In the genomic region with DNA sequence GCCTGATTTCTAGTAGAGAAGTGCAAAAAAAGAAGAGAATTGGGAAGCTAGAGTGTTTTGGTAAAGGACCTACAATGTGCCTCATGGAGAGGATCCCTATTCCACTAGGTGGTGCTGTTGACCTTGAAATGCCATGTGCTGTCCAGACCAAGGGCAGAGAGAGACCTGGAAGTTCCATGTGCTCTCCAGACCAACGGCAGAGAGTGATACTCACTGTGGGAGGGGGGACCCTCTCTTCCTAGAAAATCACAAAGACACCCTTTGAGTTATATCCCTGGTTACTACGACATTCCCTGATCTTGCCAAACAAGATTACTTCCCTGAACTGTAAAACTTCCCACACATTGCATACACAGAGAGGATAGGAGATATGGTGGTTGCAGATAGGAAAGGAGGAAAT, we compare ENCODE assay signal across 9 cellular contexts.
A peak's percentile ranks its signal among the peaks of the same experiment; 100 is the strongest.
DNase-seq lines count a peak whose midpoint lies in the region; ATAC-seq and TF ChIP-seq lines count a peak whose summit lies in the region.
"Had no signal": no experiment of that assay in that cellular context is flagged by ENCODE, and none has a peak within 500 bp of the region (broad histone marks: within the 10 kb centered on the region; RNA-seq: fewer than 3 reads in every experiment).

No MANE protein-coding gene starts in this region.

- H2AFZ ChIP-seq in HCT116 (ENCODE audit: low read depth, low read length, poor library complexity, severe bottlenecking), result peak overlapping the region; percentile 75

- ATAC-seq in HCT116, result peak; percentile 95
- ATAC-seq in stimulated activated naive CD8-positive, alpha-beta T cell treated with anti-CD3 and anti-CD28 coated beads, Interleukin-15, Interleukin-2, amounts not matched to agents 100 U/mL and 50 U/mL, for 24 hours, result no peak
- no peak for ATAC-seq in sciatic nerve
- no peak for ATAC-seq in stimulated activated effector memory CD8-positive, alpha-beta T cell treated with anti-CD3 and anti-CD28 coated beads, Interleukin-12 subunit alpha, Interleukin-12 subunit beta, amount 100 ng/mL, for 72 hours
- ATAC-seq: naive thymus-derived CD4-positive, alpha-beta T cell had no signal

- H3K36me3 Mint-ChIP-seq in stimulated activated effector memory CD8-positive, alpha-beta T cell treated with anti-CD3 and anti-CD28 coated beads, Interleukin-12 subunit alpha, Interleukin-12 subunit beta, amount 100 ng/mL, for 72 hours, result no peaks in the 10 kb centered on the region
- H3K36me3 Mint-ChIP-seq: naive thymus-derived CD4-positive, alpha-beta T cell had no signal

- H3K9me3 Mint-ChIP-seq in stimulated activated effector memory CD8-positive, alpha-beta T cell treated with anti-CD3 and anti-CD28 coated beads, Interleukin-12 subunit alpha, Interleukin-12 subunit beta, amount 100 ng/mL, for 72 hours, result peaks cover 15% of the 10 kb centered on the region

- H3K27ac ChIP-seq in HCT116 (ENCODE audit: low read depth, low read length), result no peak overlapping the region

- H3K4me2 ChIP-seq in HCT116 (ENCODE audit: low read length), result no peak overlapping the region

- no peaks in the 10 kb centered on the region for H3K4me1 ChIP-seq in HCT116 (ENCODE audit: control insufficient read depth in 1 of 2, insufficient read depth in 2 of 2, low read length in 2 of 2)

- no peaks in the 10 kb centered on the region for H4K20me1 ChIP-seq in HCT116 (ENCODE audit: insufficient read depth)

- H3K4me3 ChIP-seq in HCT116 (replicated peaks in 1 of 2; ENCODE audit: low read depth in 1 of 2, low read length in 2 of 2), result no peak overlapping the region

- no peaks in the 10 kb centered on the region; the same call in 1 of the 2 replicates for H3K27me3 ChIP-seq in HCT116 (ENCODE audit: insufficient read depth, low read length)

- H3K9ac ChIP-seq in HCT116 (ENCODE audit: low read length), result no peak overlapping the region

- no peak for TF ChIP-seq POLR2A in HCT116 (IDR thresholded peaks at IDR 0.05; ENCODE audit: borderline replicate concordance, extremely low read depth, insufficient read depth, insufficient read length)

- no TSS peak for BruUV-seq in HCT116 (replicated peaks; lab: Mats Ljungman, UMichigan)

- no peaks in the 10 kb centered on the region for H3K36me3 ChIP-seq in HCT116 (ENCODE audit: control insufficient read depth in 1 of 2, insufficient read depth in 2 of 2, low read length in 2 of 2)

- no peak overlapping the region for H3K4me3 Mint-ChIP-seq in stimulated activated effector memory CD8-positive, alpha-beta T cell treated with anti-CD3 and anti-CD28 coated beads, Interleukin-12 subunit alpha, Interleukin-12 subunit beta, amount 100 ng/mL, for 72 hours
- H3K4me3 Mint-ChIP-seq: naive thymus-derived CD4-positive, alpha-beta T cell had no signal

- POLR2A ChIA-PET in HCT116 (lab: Charles Lee), result no interaction called here

- no peaks in the 10 kb centered on the region for H3K79me2 ChIP-seq in HCT116 (ENCODE audit: insufficient read depth, low read length)

- TF ChIP-seq CTCF in HCT116 (IDR thresholded peaks at IDR 0.05 in 2 of 3, conservative IDR thresholded peaks at IDR 0.05 in 1 of 3; ENCODE audit: borderline replicate concordance in 1 of 3, insufficient read depth in 1 of 3, low read depth in 2 of 3, low read length in 2 of 3), result peak; percentile 64 to 81 (median 67)

- RAD21 ChIA-PET in HCT116 (lab: Charles Lee; ENCODE audit: low non-redundant PET in 1 of 2, low total read pairs in 2 of 2, uncharacterized antibody in 2 of 2, unreplicated experiment in 2 of 2), result interaction anchor here (0.7 to 1.5 kb wide), 4 partner anchors 201 to 304 kb away, joined by 3 to 6 read pairs (median 4); no protein-coding TSS in a partner anchor

- no peak overlapping the region for H3K27ac Mint-ChIP-seq in stimulated activated effector memory CD8-positive, alpha-beta T cell treated with anti-CD3 and anti-CD28 coated beads, Interleukin-12 subunit alpha, Interleukin-12 subunit beta, amount 100 ng/mL, for 72 hours
- H3K27ac Mint-ChIP-seq: naive thymus-derived CD4-positive, alpha-beta T cell had no signal

- intact Hi-C loops in HCT116 (cut with micrococcal nuclease), result loop anchor here (2.0 to 10.0 kb wide), 5 partner anchors 242 to 1880 kb away; no protein-coding TSS in a partner anchor
- intact Hi-C loops in sciatic nerve (cut with DNase I), result no loop called here

- no peaks in the 10 kb centered on the region for H3K9me3 ChIP-seq in HCT116 (ENCODE audit: control insufficient read depth in 1 of 2, insufficient read depth in 1 of 2, low read depth in 1 of 2, low read length in 2 of 2)

- no peaks in the 10 kb centered on the region for H3K4me1 Mint-ChIP-seq in stimulated activated effector memory CD8-positive, alpha-beta T cell treated with anti-CD3 and anti-CD28 coated beads, Interleukin-12 subunit alpha, Interleukin-12 subunit beta, amount 100 ng/mL, for 72 hours
- H3K4me1 Mint-ChIP-seq: naive thymus-derived CD4-positive, alpha-beta T cell had no signal

- CTCF ChIA-PET in HCT116 (lab: Charles Lee), result interaction anchor here (0.6 to 3.9 kb wide), 9 partner anchors 17 to 1881 kb away, joined by 3 to 20 read pairs (median 3); no protein-coding TSS in a partner anchor

- DNase-seq in NCI-H526 (lab: John Stamatoyannopoulos, UW) (peak; percentile 41 to 63), NCI-H526 treated with DMSO at 0.1 percent for 48 hours (lab: John Stamatoyannopoulos, UW) (no peak), HCT116 (ENCODE audit: low read depth, low spot score) (peak; percentile 58), NOMO-1 treated with DMSO at 0.1 percent for 48 hours (lab: John Stamatoyannopoulos, UW; ENCODE audit: unreplicated experiment) (peak; percentile 63), sciatic nerve (ENCODE audit: low spot score) (no peak)
- DNase-seq in effector CD4-positive, alpha-beta T cell, result peak; percentile 6
- DNase-seq in stimulated activated naive CD8-positive, alpha-beta T cell treated with anti-CD3 and anti-CD28 coated beads, Interleukin-15, Interleukin-2, amounts not matched to agents 100 U/mL and 50 U/mL, for 24 hours, result peak; percentile 18
- DNase-seq in stimulated activated effector memory CD8-positive, alpha-beta T cell treated with anti-CD3 and anti-CD28 coated beads, Interleukin-12 subunit alpha, Interleukin-12 subunit beta, amount 100 ng/mL, for 72 hours (ENCODE audit: low spot score in 2 of 2), result no peak

- TF ChIP-seq RAD21 in HCT116 (IDR thresholded peaks at IDR 0.05; ENCODE audit: low read depth), result peak; percentile 89

- no peaks in the 10 kb centered on the region for H3K9me2 ChIP-seq in HCT116 (ENCODE audit: insufficient read depth)

TF ChIP-seq in HCT116, 20 proteins besides CTCF, POLR2A, EP300 and RAD21:
- no peak for TF ChIP-seq EZH2 (IDR thresholded peaks at IDR 0.05)
- TF ChIP-seq CBX3 (IDR thresholded peaks at IDR 0.05; ENCODE audit: low read depth), result 0 out of 2 replicates have a peak, but pooled peaks have one; percentile 31
- TF ChIP-seq YY1 (IDR thresholded peaks at IDR 0.05; ENCODE audit: extremely low read depth, insufficient replicate concordance, low read depth, low read length), result peak; percentile 24
- TF ChIP-seq MAX (IDR thresholded peaks at IDR 0.05), result peak; percentile 63

Comparison
In these comparisons a context has a peak if more than half of its experiments do, and no peak if none do; other contexts are left out.
1. DNase-seq: peak in NCI-H526 (2 of 2), HCT116 (single experiment), NOMO-1 treated with DMSO at 0.1 percent for 48 hours (single experiment), effector CD4-positive, alpha-beta T cell (single experiment) and stimulated activated naive CD8-positive, alpha-beta T cell treated with anti-CD3 and anti-CD28 coated beads, Interleukin-15, Interleukin-2, amounts not matched to agents 100 U/mL and 50 U/mL, for 24 hours (single experiment); none in NCI-H526 treated with DMSO at 0.1 percent for 48 hours (single experiment), sciatic nerve (single experiment) and stimulated activated effector memory CD8-positive, alpha-beta T cell treated with anti-CD3 and anti-CD28 coated beads, Interleukin-12 subunit alpha, Interleukin-12 subunit beta, amount 100 ng/mL, for 72 hours (0 of 2).